ENCODE assay signal across 14 cellular contexts in genomic region chr1:43556772-43557171, GRCh38.
"Had no signal": no experiment of that assay in that cellular context is flagged by ENCODE, and none has a peak within 500 bp of the region (broad histone marks: within the 10 kb centered on the region; RNA-seq: fewer than 3 reads in every experiment).

No MANE protein-coding gene starts in this region.

- H3K9me3 ChIP-seq: SK-N-SH had no signal

- DNase-seq: activated CD4-positive, CD25-positive, alpha-beta regulatory T cell treated with anti-CD3 and anti-CD28 coated beads, Interleukin-2, amount 50 U/mL, for 72 hours; activated naive CD4-positive, alpha-beta T cell; aorta; cerebellar nuclear complex; dermis blood vessel endothelial cell; endodermal cell; hippocampal formation; left ventricle myocardium superior; mesenchymal stem cell; nephron progenitor cell; SK-N-SH; stimulated activated CD4-positive, alpha-beta T cell treated with anti-CD3 and anti-CD28 coated beads, Interleukin-12 subunit alpha, Interleukin-12 subunit beta, amount 100 ng/mL, for 4 hours; stimulated activated CD4-positive, alpha-beta T cell treated with anti-CD3 and anti-CD28 coated beads, Interleukin-2, amount 100 ng/mL, for 24 hours had no signal

- H3K27ac Mint-ChIP-seq: endodermal cell, nephron progenitor cell had no signal

- H3K27me3 Mint-ChIP-seq: type B pancreatic cell had no signal

- H3K4me3 Mint-ChIP-seq: endodermal cell, nephron progenitor cell, type B pancreatic cell had no signal

- H3K9me3 Mint-ChIP-seq: endodermal cell, nephron progenitor cell, type B pancreatic cell had no signal

- ATAC-seq: left ventricle myocardium superior had no signal
